In genomic region chr7:20283385-20283784, GRCh38 we compare ENCODE assay signal across 17 cellular contexts. TPM values are rescaled to one million over a fixed set of nuclear protein-coding genes. Genes with fewer than 3 reads are reported as not detected.
"Had no signal": no experiment of that assay in that cellular context is flagged by ENCODE, and none has a peak within 500 bp of the region (broad histone marks: within the 10 kb centered on the region; RNA-seq: fewer than 3 reads in every experiment).

No MANE protein-coding gene starts in this region.

- H3K4me3 ChIP-seq: heart right ventricle, left ventricle myocardium inferior, right atrium auricular region, transverse colon, uterus had no signal

- H3K36me3 Mint-ChIP-seq: activated CD4-positive, alpha-beta memory T cell treated with anti-CD3 and anti-CD28 coated beads for 36 hours; activated naive CD8-positive, alpha-beta T cell had no signal

- ATAC-seq: heart right ventricle had no signal

- DNase-seq: activated B cell treated with CpG ODN at 0.5 μM for 24 hours; activated CD4-positive, alpha-beta memory T cell treated with anti-CD3 and anti-CD28 coated beads for 36 hours; activated CD4-positive, alpha-beta T cell treated with anti-CD3 and anti-CD28 coated beads for 4 hours; effector CD8-positive, alpha-beta T cell; heart right ventricle; kidney glomerular epithelial cell; left ventricle myocardium inferior; mammary epithelial cell; midbrain; stimulated activated CD4-positive, alpha-beta T cell treated with anti-CD3 and anti-CD28 coated beads, Interleukin-2, amount 100 ng/mL, for 24 hours; transverse colon; uterus had no signal

- H3K27ac ChIP-seq: heart right ventricle, left ventricle myocardium inferior, right atrium auricular region, transverse colon, uterus had no signal

- H3K27me3 Mint-ChIP-seq: activated B cell treated with CpG ODN at 0.5 μM for 24 hours; activated CD4-positive, alpha-beta memory T cell treated with anti-CD3 and anti-CD28 coated beads for 36 hours; activated naive CD8-positive, alpha-beta T cell; dendritic cell treated with granulocyte-macrophage colony-stimulating factor and Interleukin-4, amounts not matched to agents 40 ng/mL and 50 ng/mL, for 4 days; progenitor cell of endocrine pancreas; stimulated activated naive CD8-positive, alpha-beta T cell treated with anti-CD3 and anti-CD28 coated beads, Interleukin-15, Interleukin-2, amounts not matched to agents 100 ng/mL and 50 ng/mL, for 24 hours had no signal

- H3K27ac Mint-ChIP-seq: activated B cell treated with CpG ODN at 0.5 μM for 24 hours; activated CD4-positive, alpha-beta memory T cell treated with anti-CD3 and anti-CD28 coated beads for 36 hours; activated naive CD8-positive, alpha-beta T cell; dendritic cell treated with granulocyte-macrophage colony-stimulating factor and Interleukin-4, amounts not matched to agents 40 ng/mL and 50 ng/mL, for 4 days; progenitor cell of endocrine pancreas; stimulated activated naive CD8-positive, alpha-beta T cell treated with anti-CD3 and anti-CD28 coated beads, Interleukin-15, Interleukin-2, amounts not matched to agents 100 ng/mL and 50 ng/mL, for 24 hours had no signal

- H3K4me1 ChIP-seq: heart right ventricle, left ventricle myocardium inferior, right atrium auricular region had no signal

- H3K27me3 ChIP-seq: heart right ventricle, right atrium auricular region, transverse colon, uterus had no signal

- H3K4me3 Mint-ChIP-seq: activated B cell treated with CpG ODN at 0.5 μM for 24 hours; activated CD4-positive, alpha-beta memory T cell treated with anti-CD3 and anti-CD28 coated beads for 36 hours; activated naive CD8-positive, alpha-beta T cell; dendritic cell treated with granulocyte-macrophage colony-stimulating factor and Interleukin-4, amounts not matched to agents 40 ng/mL and 50 ng/mL, for 4 days; stimulated activated naive CD8-positive, alpha-beta T cell treated with anti-CD3 and anti-CD28 coated beads, Interleukin-15, Interleukin-2, amounts not matched to agents 100 ng/mL and 50 ng/mL, for 24 hours had no signal

- H3K9me3 Mint-ChIP-seq: activated B cell treated with CpG ODN at 0.5 μM for 24 hours; activated CD4-positive, alpha-beta memory T cell treated with anti-CD3 and anti-CD28 coated beads for 36 hours; dendritic cell treated with granulocyte-macrophage colony-stimulating factor and Interleukin-4, amounts not matched to agents 40 ng/mL and 50 ng/mL, for 4 days; stimulated activated naive CD8-positive, alpha-beta T cell treated with anti-CD3 and anti-CD28 coated beads, Interleukin-15, Interleukin-2, amounts not matched to agents 100 ng/mL and 50 ng/mL, for 24 hours had no signal

- H3K9me3 ChIP-seq: heart right ventricle, left ventricle myocardium inferior, right atrium auricular region, transverse colon, uterus had no signal

- H3K36me3 ChIP-seq: heart right ventricle, left ventricle myocardium inferior, right atrium auricular region, transverse colon had no signal

RNA-seq across cellular contexts. Expression of gene ITGB8, which starts 47.3 kb away (rescaled TPM):
- total RNA-seq: activated CD4-positive, alpha-beta memory T cell treated with anti-CD3 and anti-CD28 coated beads for 36 hours had no signal
